ENCODE assay signal across 1 cellular context in genomic region chr11:124499711-124500110, GRCh38.
TF ChIP-seq lines count a peak whose summit lies in the region.

No MANE protein-coding gene starts in this region.

TF ChIP-seq in GM23338, 12 proteins besides CTCF, POLR2A, EP300 and RAD21 (continued from another document):
- no peak for TF ChIP-seq ZNF462 (CRISPR knock-in tag; IDR thresholded peaks at IDR 0.05)
- TF ChIP-seq POLR2AphosphoS5 (IDR thresholded peaks at IDR 0.05; ENCODE audit: low read depth), result no peak
